In the genomic region with DNA sequence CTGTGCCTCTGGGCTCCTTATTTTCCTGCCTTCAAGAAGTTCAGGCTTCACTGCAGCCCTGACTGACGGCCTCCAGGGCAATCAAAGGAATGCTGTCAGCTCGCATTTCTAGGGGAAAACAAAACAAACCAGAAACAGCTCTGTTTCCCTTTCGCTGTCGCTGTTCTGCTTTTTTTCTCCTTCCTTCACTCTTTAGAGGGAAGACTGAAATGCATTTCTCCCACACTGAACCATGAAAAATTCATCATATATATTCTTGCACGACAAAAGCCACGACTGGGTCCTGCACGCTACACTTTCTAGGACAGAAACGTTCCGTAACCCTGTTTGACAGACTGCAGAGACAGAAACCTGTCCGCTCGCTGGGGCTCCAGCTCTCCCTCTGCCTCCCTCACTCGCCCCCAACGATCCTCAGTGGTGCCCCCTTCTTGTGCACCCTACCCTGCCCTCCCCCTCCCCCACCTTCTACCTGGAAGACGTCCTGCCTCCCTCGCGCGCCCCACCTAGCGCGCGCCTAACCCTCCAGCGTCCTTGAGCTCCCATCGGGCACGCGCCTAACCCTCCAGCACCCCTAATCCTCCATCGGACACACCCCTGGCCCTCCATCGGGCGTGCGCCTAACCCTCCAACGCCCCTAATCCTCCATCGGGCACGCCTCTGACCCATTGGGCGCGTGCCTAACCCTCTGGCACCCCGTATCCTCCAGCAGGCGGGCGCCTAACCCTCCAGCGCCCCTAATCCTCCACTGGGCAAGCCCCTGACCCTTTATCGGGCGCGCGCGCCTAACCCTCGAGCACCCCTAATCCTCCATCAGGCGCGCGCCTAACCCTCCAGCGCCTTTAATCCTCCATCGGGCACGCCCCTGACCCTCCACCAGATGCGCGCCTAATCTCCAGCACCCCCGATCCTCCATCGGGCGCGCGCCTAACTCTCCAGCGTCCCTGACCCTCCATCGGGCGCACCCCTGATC, we compare ENCODE assay signal across 9 cellular contexts. TPM values are rescaled to one million over a fixed set of nuclear protein-coding genes. Genes with fewer than 3 reads are reported as not detected.
DNase-seq lines count a peak whose midpoint lies in the region; ATAC-seq and TF ChIP-seq lines count a peak whose summit lies in the region.
"Had no signal": no experiment of that assay in that cellular context is flagged by ENCODE, and none has a peak within 500 bp of the region (broad histone marks: within the 10 kb centered on the region; RNA-seq: fewer than 3 reads in every experiment).

No MANE protein-coding gene starts in this region.

- H3K4me2 ChIP-seq in parathyroid adenoma (ENCODE audit: low read length): peak overlapping the region; percentile 82

- no peaks in the 10 kb centered on the region for H3K27me3 ChIP-seq in WERI-Rb-1 (ENCODE audit: insufficient read depth, low read depth, severe bottlenecking)
- peaks cover 11% of the 10 kb centered on the region for H3K27me3 ChIP-seq in foreskin keratinocyte
- no peaks in the 10 kb centered on the region for H3K27me3 ChIP-seq in parathyroid adenoma (ENCODE audit: control insufficient read depth, insufficient read depth, low read length)

- ATAC-seq in foreskin keratinocyte (peak; percentile 68), GM18505 (IDR thresholded peaks at IDR 0.05; ENCODE audit: unreplicated experiment) (no peak)

- H3K27ac ChIP-seq in WERI-Rb-1: peak overlapping the region; percentile 54
- H3K27ac ChIP-seq in foreskin keratinocyte: no peak overlapping the region
- H3K27ac ChIP-seq in parathyroid adenoma: peak overlapping the region; percentile 100
- H3K27ac ChIP-seq: 22Rv1 had no signal

- DNase-seq in DMS 273 (lab: John Stamatoyannopoulos, UW; ENCODE audit: unreplicated experiment) (peak; percentile 32), DMS 273 treated with DMSO at 0.1 percent for 48 hours (lab: John Stamatoyannopoulos, UW) (no peak), WERI-Rb-1 (peak; percentile 37), foreskin keratinocyte (peak; percentile 8 to 33)
- DNase-seq in stimulated activated naive CD4-positive, alpha-beta T cell (lab: John Stamatoyannopoulos, UW): no peak
- no peak for DNase-seq in stimulated activated CD4-positive, alpha-beta T cell treated with anti-CD3 and anti-CD28 coated beads, Interleukin-2, amount 100 ng/mL, for 48 hours

- H3K79me2 ChIP-seq in parathyroid adenoma: no peaks in the 10 kb centered on the region

- H3K9ac ChIP-seq in parathyroid adenoma: peak overlapping the region; percentile 79

- peak overlapping the region; percentile 97 for H2AFZ ChIP-seq in parathyroid adenoma

- peak overlapping the region; percentile 63 for H3K4me3 ChIP-seq in WERI-Rb-1 (ENCODE audit: low read depth, low read length)
- H3K4me3 ChIP-seq in parathyroid adenoma (ENCODE audit: low read depth, low read length): peak overlapping the region; percentile 52

- H3K4me1 ChIP-seq in foreskin keratinocyte (no peaks in the 10 kb centered on the region), parathyroid adenoma (peaks cover 45% of the 10 kb centered on the region)

- TF ChIP-seq CTCF in WERI-Rb-1 (IDR thresholded peaks at IDR 0.05; ENCODE audit: low read depth, low read length) (no peak), foreskin keratinocyte (conservative IDR thresholded peaks at IDR 0.05) (no peak), parathyroid adenoma (IDR thresholded peaks at IDR 0.05) (no peak)

- H3K36me3 ChIP-seq in WERI-Rb-1 (no peaks in the 10 kb centered on the region), parathyroid adenoma (ENCODE audit: control insufficient read depth, insufficient read depth, low read length) (no peaks in the 10 kb centered on the region)

- H3K9me3 ChIP-seq in WERI-Rb-1 (ENCODE audit: severe bottlenecking) (no peaks in the 10 kb centered on the region), parathyroid adenoma (ENCODE audit: control insufficient read depth, low read length) (no peaks in the 10 kb centered on the region)

- no peak for TF ChIP-seq POLR2A in GM18505 (IDR thresholded peaks at IDR 0.05; ENCODE audit: borderline replicate concordance, extremely low read depth, insufficient read depth, insufficient read length)

RNA-seq across cellular contexts. Expression of gene SVOPL, which starts 37.1 kb away (rescaled TPM):
- not detected in 2 replicates for total RNA-seq in foreskin keratinocyte
- polyA plus RNA-seq in foreskin keratinocyte: not detected in 2 replicates

Comparison
In these comparisons a context has a peak if more than half of its experiments do, and no peak if none do; other contexts are left out.
1. DNase-seq: peak in DMS 273 (single experiment), WERI-Rb-1 (single experiment) and foreskin keratinocyte (2 of 2); none in DMS 273 treated with DMSO at 0.1 percent for 48 hours (single experiment), stimulated activated naive CD4-positive, alpha-beta T cell (0 of 6) and stimulated activated CD4-positive, alpha-beta T cell treated with anti-CD3 and anti-CD28 coated beads, Interleukin-2, amount 100 ng/mL, for 48 hours (0 of 2).